Comparison of ENCODE assay signal across 27 cellular contexts in genomic region chr14:63992858-63993257, GRCh38.
DNase-seq lines count a peak whose midpoint lies in the region; ATAC-seq and TF ChIP-seq lines count a peak whose summit lies in the region.
"Had no signal": no experiment of that assay in that cellular context is flagged by ENCODE, and none has a peak within 500 bp of the region (broad histone marks: within the 10 kb centered on the region; RNA-seq: fewer than 3 reads in every experiment).

No MANE protein-coding gene starts in this region.

- H3K27ac Mint-ChIP-seq in activated CD8-positive, alpha-beta memory T cell treated with anti-CD3 and anti-CD28 coated beads, Interleukin-2, amount 10 ng/mL, durations not matched to agents 7 days and 5 days: peak overlapping the region; percentile 59
- H3K27ac Mint-ChIP-seq in activated CD8-positive, alpha-beta T cell treated with anti-CD3 and anti-CD28 coated beads for 36 hours: peak overlapping the region; percentile 78
- peak overlapping the region; percentile 84 for H3K27ac Mint-ChIP-seq in stimulated activated effector memory CD8-positive, alpha-beta T cell treated with anti-CD3 and anti-CD28 coated beads, Interleukin-12 subunit alpha, Interleukin-12 subunit beta, amount 100 ng/mL, for 72 hours

- CTCF ChIA-PET in activated CD8-positive, alpha-beta memory T cell treated with anti-CD3 and anti-CD28 coated beads, Interleukin-2, amount 10 ng/mL, durations not matched to agents 7 days and 5 days (lab: Charles Lee): interaction anchor here (1.1 kb wide), 1 partner anchor 17 kb away, joined by 5 read pairs; no protein-coding TSS in a partner anchor
- CTCF ChIA-PET in activated CD8-positive, alpha-beta T cell treated with anti-CD3 and anti-CD28 coated beads for 36 hours (lab: Charles Lee): interaction anchor here (1.5 kb wide), 1 partner anchor 193 kb away, joined by 5 read pairs; no protein-coding TSS in a partner anchor

- no peaks in the 10 kb centered on the region for H3K27me3 ChIP-seq in esophagus (ENCODE audit: control insufficient read depth in 1 of 2, insufficient read depth in 2 of 2, low read length in 2 of 2)
- H3K27me3 ChIP-seq: gastrocnemius medialis, MG63, testis, uterus had no signal

- peaks cover 34% of the 10 kb centered on the region for H3K36me3 Mint-ChIP-seq in activated CD8-positive, alpha-beta memory T cell treated with anti-CD3 and anti-CD28 coated beads, Interleukin-2, amount 10 ng/mL, durations not matched to agents 7 days and 5 days
- H3K36me3 Mint-ChIP-seq in activated CD8-positive, alpha-beta T cell treated with anti-CD3 and anti-CD28 coated beads for 36 hours (ENCODE audit: low read depth): peaks cover 30% of the 10 kb centered on the region
- peaks cover 90% of the 10 kb centered on the region for H3K36me3 Mint-ChIP-seq in stimulated activated effector memory CD8-positive, alpha-beta T cell treated with anti-CD3 and anti-CD28 coated beads, Interleukin-12 subunit alpha, Interleukin-12 subunit beta, amount 100 ng/mL, for 72 hours

- POLR2A ChIA-PET in activated CD8-positive, alpha-beta T cell treated with anti-CD3 and anti-CD28 coated beads for 36 hours (lab: Charles Lee): no interaction called here

- no peaks in the 10 kb centered on the region for H3K27me3 Mint-ChIP-seq in activated CD8-positive, alpha-beta memory T cell treated with anti-CD3 and anti-CD28 coated beads, Interleukin-2, amount 10 ng/mL, durations not matched to agents 7 days and 5 days
- H3K27me3 Mint-ChIP-seq in activated CD8-positive, alpha-beta T cell treated with anti-CD3 and anti-CD28 coated beads for 36 hours: no peaks in the 10 kb centered on the region
- H3K27me3 Mint-ChIP-seq: stimulated activated memory B cell treated with anti-CD40 and anti-IgM and Interleukin-4, amounts not matched to agents 10 μg/mL and 1 μg/mL and 100 μg/mL, for 72 hours had no signal

- no peaks in the 10 kb centered on the region for H3K9me3 Mint-ChIP-seq in activated CD8-positive, alpha-beta memory T cell treated with anti-CD3 and anti-CD28 coated beads, Interleukin-2, amount 10 ng/mL, durations not matched to agents 7 days and 5 days (ENCODE audit: low read depth)
- peaks cover 2% of the 10 kb centered on the region for H3K9me3 Mint-ChIP-seq in activated CD8-positive, alpha-beta T cell treated with anti-CD3 and anti-CD28 coated beads for 36 hours
- H3K9me3 Mint-ChIP-seq in stimulated activated effector memory CD8-positive, alpha-beta T cell treated with anti-CD3 and anti-CD28 coated beads, Interleukin-12 subunit alpha, Interleukin-12 subunit beta, amount 100 ng/mL, for 72 hours: no peaks in the 10 kb centered on the region
- H3K9me3 Mint-ChIP-seq: activated T-cell treated with anti-CD3 and anti-CD28 coated beads, Interleukin-2, amount 50 U/mL, for 4 hours; endodermal cell; stimulated activated memory B cell treated with anti-CD40 and anti-IgM and Interleukin-4, amounts not matched to agents 10 μg/mL and 1 μg/mL and 100 μg/mL, for 72 hours had no signal

- H3K4me1 ChIP-seq in esophagus (ENCODE audit: control insufficient read depth in 2 of 2, insufficient read depth in 2 of 2, low read length in 1 of 2): peaks cover 0 to 3% of the 10 kb centered on the region in 2 donors
- H3K4me1 ChIP-seq: gastrocnemius medialis, testis, uterus had no signal

- no peaks in the 10 kb centered on the region for H3K9me3 ChIP-seq in esophagus (ENCODE audit: control insufficient read depth in 2 of 2, insufficient read depth in 1 of 2, low read depth in 1 of 2, low read length in 1 of 2)
- H3K9me3 ChIP-seq: gastrocnemius medialis, MG63, SK-N-SH, testis, uterus had no signal

- H3K27ac ChIP-seq in esophagus (ENCODE audit: low read depth in 2 of 2, low read length in 1 of 2): peak overlapping the region; percentile 83
- H3K27ac ChIP-seq: gastrocnemius medialis, testis, uterus had no signal

- WGBS in esophagus, 2 donors: 53 to 80% methylated on average over 6 of the region's 6 CpGs

- peaks cover 16% of the 10 kb centered on the region for H3K4me1 Mint-ChIP-seq in activated CD8-positive, alpha-beta memory T cell treated with anti-CD3 and anti-CD28 coated beads, Interleukin-2, amount 10 ng/mL, durations not matched to agents 7 days and 5 days
- peaks cover 16% of the 10 kb centered on the region for H3K4me1 Mint-ChIP-seq in activated CD8-positive, alpha-beta T cell treated with anti-CD3 and anti-CD28 coated beads for 36 hours (ENCODE audit: low read depth)
- peaks cover 24% of the 10 kb centered on the region for H3K4me1 Mint-ChIP-seq in stimulated activated effector memory CD8-positive, alpha-beta T cell treated with anti-CD3 and anti-CD28 coated beads, Interleukin-12 subunit alpha, Interleukin-12 subunit beta, amount 100 ng/mL, for 72 hours
- H3K4me1 Mint-ChIP-seq: endodermal cell had no signal

- no peak for ATAC-seq in activated CD8-positive, alpha-beta memory T cell treated with anti-CD3 and anti-CD28 coated beads, Interleukin-2, amount 10 ng/mL, durations not matched to agents 7 days and 5 days
- ATAC-seq in activated CD8-positive, alpha-beta T cell treated with anti-CD3 and anti-CD28 coated beads for 36 hours: no peak
- no peak for ATAC-seq in stimulated activated effector memory CD8-positive, alpha-beta T cell treated with anti-CD3 and anti-CD28 coated beads, Interleukin-12 subunit alpha, Interleukin-12 subunit beta, amount 100 ng/mL, for 72 hours
- no peak for ATAC-seq in activated CD4-positive, CD25-positive, alpha-beta regulatory T cell treated with anti-CD3 and anti-CD28 coated beads, Interleukin-2, amount 50 U/mL, for 24 hours
- ATAC-seq: activated T-cell treated with anti-CD3 and anti-CD28 coated beads, Interleukin-2, amount 50 U/mL, for 4 hours; gastrocnemius medialis had no signal

- no peak overlapping the region for H3K4me3 ChIP-seq in esophagus (ENCODE audit: low read depth in 1 of 2, low read length in 2 of 2)
- H3K4me3 ChIP-seq: gastrocnemius medialis, MG63, testis, uterus had no signal

- intact Hi-C loops in activated CD8-positive, alpha-beta T cell treated with anti-CD3 and anti-CD28 coated beads for 36 hours (cut with micrococcal nuclease): no loop called here

- no peak for DNase-seq in activated CD8-positive, alpha-beta memory T cell treated with anti-CD3 and anti-CD28 coated beads, Interleukin-2, amount 10 ng/mL, durations not matched to agents 7 days and 5 days
- no peak for DNase-seq in activated CD8-positive, alpha-beta memory T cell treated with anti-CD3 and anti-CD28 coated beads, Interleukin-2, amount 50 U/mL, for 48 hours
- no peak for DNase-seq in activated CD8-positive, alpha-beta T cell treated with anti-CD3 and anti-CD28 coated beads for 36 hours
- DNase-seq in stimulated activated effector memory CD8-positive, alpha-beta T cell treated with anti-CD3 and anti-CD28 coated beads, Interleukin-12 subunit alpha, Interleukin-12 subunit beta, amount 100 ng/mL, for 72 hours (ENCODE audit: low spot score in 2 of 2): no peak
- DNase-seq in HT-29 (ENCODE audit: low spot score): no peak
- no peak for DNase-seq in retina
- DNase-seq: activated CD4-positive, CD25-positive, alpha-beta regulatory T cell treated with anti-CD3 and anti-CD28 coated beads, Interleukin-2, amount 50 U/mL, for 72 hours; activated T-cell treated with anti-CD3 and anti-CD28 coated beads, Interleukin-2, amount 50 U/mL, for 4 hours; central memory CD4-positive, alpha-beta T cell; DMS79 treated with DMSO at 0.1 percent for 48 hours; endodermal cell; gastrocnemius medialis; GDM1; KBM-7; MG63; NCI-H1105; NCI-H187; NCI-H2171; NCI-H524; OCI-M1; SK-N-SH; T-helper 2 cell; testis; uterus had no signal

- no peak overlapping the region for H3K4me3 Mint-ChIP-seq in activated CD8-positive, alpha-beta memory T cell treated with anti-CD3 and anti-CD28 coated beads, Interleukin-2, amount 10 ng/mL, durations not matched to agents 7 days and 5 days
- no peak overlapping the region for H3K4me3 Mint-ChIP-seq in activated CD8-positive, alpha-beta T cell treated with anti-CD3 and anti-CD28 coated beads for 36 hours
- no peak overlapping the region for H3K4me3 Mint-ChIP-seq in stimulated activated effector memory CD8-positive, alpha-beta T cell treated with anti-CD3 and anti-CD28 coated beads, Interleukin-12 subunit alpha, Interleukin-12 subunit beta, amount 100 ng/mL, for 72 hours
- H3K4me3 Mint-ChIP-seq: activated T-cell treated with anti-CD3 and anti-CD28 coated beads, Interleukin-2, amount 50 U/mL, for 4 hours; endodermal cell; stimulated activated memory B cell treated with anti-CD40 and anti-IgM and Interleukin-4, amounts not matched to agents 10 μg/mL and 1 μg/mL and 100 μg/mL, for 72 hours had no signal

- peaks cover 6% of the 10 kb centered on the region in 2 donors for H3K36me3 ChIP-seq in esophagus (ENCODE audit: control insufficient read depth in 2 of 2, insufficient read depth in 2 of 2, low read length in 1 of 2)
- H3K36me3 ChIP-seq: MG63, uterus had no signal

- no peak for TF ChIP-seq CTCF in activated CD8-positive, alpha-beta T cell treated with anti-CD3 and anti-CD28 coated beads for 36 hours (IDR thresholded peaks at IDR 0.05)
